8 cellular contexts compared by ENCODE assay signal in genomic region chr5:95858023-95858461, GRCh38. TPM values are rescaled to one million over a fixed set of nuclear protein-coding genes. Genes with fewer than 3 reads are reported as not detected.
DNase-seq lines count a peak whose midpoint lies in the region; ATAC-seq, FAIRE-seq and TF ChIP-seq lines count a peak whose summit lies in the region.

No MANE protein-coding gene starts in this region.

- TF ChIP-seq CTCF in AG09309 (IDR thresholded peaks at IDR 0.05; ENCODE audit: control insufficient read depth, insufficient read depth, low read depth, low read length, missing control alignments): no peak
- TF ChIP-seq CTCF in PC-9 (conservative IDR thresholded peaks at IDR 0.05): no peak
- no peak for TF ChIP-seq CTCF in fibroblast of mammary gland (conservative IDR thresholded peaks at IDR 0.05; ENCODE audit: control insufficient read depth, insufficient read depth, low read depth, low read length)
- TF ChIP-seq CTCF in pancreas (IDR thresholded peaks at IDR 0.05): no peak

- H3K4me1 ChIP-seq in PC-9 (replicated peaks; ENCODE audit: insufficient read depth) (peaks cover 48% of the 10 kb centered on the region), pancreas (peaks cover 21 to 47% (median 28%) of the 10 kb centered on the region in 3 donors)

- H3K4me3 ChIP-seq in AG09309 (ENCODE audit: control insufficient read depth, low read depth, low read length) (peak overlapping the region; percentile 56), PC-9 (peak overlapping the region; percentile 38), fibroblast of mammary gland (ENCODE audit: control insufficient read depth, low read depth, low read length) (no peak overlapping the region), pancreas (no peak overlapping the region)

- no peaks in the 10 kb centered on the region for H3K36me3 ChIP-seq in PC-9 (ENCODE audit: low read depth)
- no peaks in the 10 kb centered on the region for H3K36me3 ChIP-seq in pancreas

- peaks cover 49% of the 10 kb centered on the region for H3F3A ChIP-seq in PC-9 (ENCODE audit: insufficient read depth, low read depth)

- DNase-seq in AG09309 (ENCODE audit: low read depth) (peak; percentile 78), PC-9 (no peak), fibroblast of mammary gland (ENCODE audit: low read depth) (peak; percentile 97), pancreas (peak in 1 of 6 donors; percentile 62)
- no peak for DNase-seq in activated naive CD4-positive, alpha-beta T cell treated with Interleukin-2 at 50 U/mL for 16 hours
- no peak for DNase-seq in stimulated activated CD4-positive, alpha-beta T cell treated with anti-CD3 and anti-CD28 coated beads, Interleukin-15, amount 100 ng/mL, for 24 hours

- no peak for FAIRE-seq in pancreas (lab: Jason Lieb, UNC)

- H4K20me1 ChIP-seq in PC-9 (ENCODE audit: insufficient read depth): no peaks in the 10 kb centered on the region

- POLR2A ChIA-PET in PC-9 (lab: Charles Lee; ENCODE audit: unreplicated experiment): interaction anchor here (0.7 kb wide), 1 partner anchor 123 kb away, joined by 3 read pairs; no protein-coding TSS in a partner anchor

- intact Hi-C loops in PC-9 (cut with micrococcal nuclease; ENCODE audit: unreplicated experiment) (loop anchor here (1.0 to 2.0 kb wide), 2 partner anchors 478 to 743 kb away; no protein-coding TSS in a partner anchor), pancreas (cut with DNase I) (no loop called here)

- H2AFZ ChIP-seq in PC-9: no peak overlapping the region

- ATAC-seq in pancreas (peak; percentile 2 to 20 (median 12)), GM19463 (IDR thresholded peaks at IDR 0.05; ENCODE audit: unreplicated experiment) (no peak), GM18502 (IDR thresholded peaks at IDR 0.05; ENCODE audit: poor library complexity, unreplicated experiment) (no peak)

- CTCF ChIA-PET in PC-9 (lab: Charles Lee): no interaction called here

- no peaks in the 10 kb centered on the region for H3K9me2 ChIP-seq in PC-9 (ENCODE audit: insufficient read depth)

- 74 to 83% methylated on average over 8 of the region's 8 CpGs for WGBS in pancreas, 2 donors

- no TSS peak for BruUV-seq in PC-9 (replicated peaks; lab: Mats Ljungman, UMichigan)

- H3K9me3 ChIP-seq in PC-9 (ENCODE audit: insufficient read depth, low read depth) (no peaks in the 10 kb centered on the region), pancreas (no peaks in the 10 kb centered on the region)

- H3K4me2 ChIP-seq in PC-9: peak overlapping the region; percentile 80

- H3K27ac ChIP-seq in PC-9 (peak overlapping the region; percentile 95), pancreas (peak overlapping the region; percentile 43 to 78 (median 60))

- H3K27me3 ChIP-seq in PC-9 (ENCODE audit: insufficient read depth, low read depth) (no peaks in the 10 kb centered on the region), pancreas (no peaks in the 10 kb centered on the region)

- no peaks in the 10 kb centered on the region for H3K79me2 ChIP-seq in PC-9 (ENCODE audit: low read depth)

RNA-seq across cellular contexts. Expression of gene GLRX, which starts 35.5 kb away (rescaled TPM):
- total RNA-seq in PC-9 (2021) (23.0 and 25.5 TPM in 2 replicates), pancreas (10 to 100 TPM in 1 of 6 donors, 1 to 10 TPM in 5; 1.7 to 11.2 (median 4.4) TPM)
- polyA plus RNA-seq in pancreas: 10 to 100 TPM; 15.7 to 20.9 TPM

Comparison
In these comparisons a context has a peak if more than half of its experiments do, and no peak if none do; other contexts are left out.
1. DNase-seq: peak in AG09309 (single experiment) and fibroblast of mammary gland (single experiment); none in PC-9 (0 of 2), activated naive CD4-positive, alpha-beta T cell treated with Interleukin-2 at 50 U/mL for 16 hours (single experiment) and stimulated activated CD4-positive, alpha-beta T cell treated with anti-CD3 and anti-CD28 coated beads, Interleukin-15, amount 100 ng/mL, for 24 hours (single experiment).
2. H3K4me3 ChIP-seq: peak in AG09309 (single experiment) and PC-9 (single experiment); none in fibroblast of mammary gland (single experiment) and pancreas (0 of 4).
3. ATAC-seq: peak in pancreas (4 of 4); none in GM19463 (single experiment) and GM18502 (single experiment).